Comparison of ENCODE assay signal across 22 cellular contexts in the genomic region with DNA sequence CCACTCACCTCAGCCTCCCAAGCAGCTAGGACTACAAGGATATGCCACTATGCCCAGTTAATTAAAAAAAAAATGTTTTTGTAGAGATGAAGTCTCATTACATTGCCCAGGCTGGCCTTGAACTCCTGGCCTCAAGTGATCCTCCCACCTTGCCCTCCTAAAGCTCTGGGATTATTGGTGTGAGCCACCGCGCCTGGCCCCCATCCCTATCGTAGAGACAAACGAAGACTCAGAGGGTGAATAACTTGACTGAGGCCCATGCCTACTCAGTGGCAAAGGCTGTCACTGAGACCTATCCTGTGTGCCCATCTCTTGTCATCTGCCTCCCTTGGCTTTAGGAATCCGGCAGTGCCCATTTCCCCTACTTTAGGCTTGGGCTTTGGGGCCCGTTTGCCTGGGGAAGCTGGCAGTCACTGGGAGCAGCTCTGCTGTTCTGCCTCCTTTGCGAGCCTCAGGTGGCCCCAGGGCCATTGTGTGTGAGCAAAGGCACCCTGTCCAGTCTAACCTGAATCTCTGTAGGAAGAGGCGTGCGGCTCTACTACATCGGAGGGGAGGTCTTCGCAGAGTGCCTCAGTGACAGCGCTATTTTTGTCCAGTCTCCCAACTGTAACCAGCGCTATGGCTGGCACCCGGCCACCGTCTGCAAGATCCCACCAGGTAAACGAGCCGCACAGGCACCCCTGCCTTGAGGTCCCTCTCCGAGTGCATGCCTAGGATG.
DNase-seq lines count a peak whose midpoint lies in the region; ATAC-seq and TF ChIP-seq lines count a peak whose summit lies in the region.
"Had no signal": no experiment of that assay in that cellular context is flagged by ENCODE, and none has a peak within 500 bp of the region (broad histone marks: within the 10 kb centered on the region; RNA-seq: fewer than 3 reads in every experiment).

No MANE protein-coding gene starts in this region.

- DNase-seq in right atrium auricular region (ENCODE audit: low spot score) (peak; percentile 58), Right ventricle myocardium superior (no peak), adipocyte (ENCODE audit: low read depth) (no peak), naive B cell (no peak), uterus (peak in 1 of 2 donors; percentile 26), NCI-H226 (no peak)
- DNase-seq: ACHN; activated CD4-positive, alpha-beta T cell treated with anti-CD3 and anti-CD28 coated beads, Interleukin-2, amount 50 U/mL, for 4 hours; central memory CD4-positive, alpha-beta T cell; effector CD8-positive, alpha-beta T cell; islet precursor cell; midbrain; NCI-H1092 treated with DMSO at 0.1 percent for 48 hours; NCI-H524 treated with DMSO at 0.1 percent for 48 hours; retina; T-cell had no signal

- no peaks in the 10 kb centered on the region for H3K27me3 Mint-ChIP-seq in naive B cell
- H3K27me3 Mint-ChIP-seq: stimulated activated naive CD8-positive, alpha-beta T cell treated with anti-CD3 and anti-CD28 coated beads, Interleukin-15, Interleukin-2, amounts not matched to agents 100 ng/mL and 50 ng/mL, for 24 hours; T-cell had no signal

- peaks cover 32 to 34% of the 10 kb centered on the region in 2 donors for H3K36me3 Mint-ChIP-seq in naive B cell

- no peak overlapping the region for H3K4me3 ChIP-seq in right atrium auricular region
- H3K4me3 ChIP-seq in adipocyte (ENCODE audit: low read length) = no peak overlapping the region
- H3K4me3 ChIP-seq in uterus = no peak overlapping the region
- H3K4me3 ChIP-seq: HAP-1, hepatocyte had no signal

- H3K9me3 ChIP-seq in right atrium auricular region (no peaks in the 10 kb centered on the region), adipocyte (ENCODE audit: control insufficient read depth, low read length) (no peaks in the 10 kb centered on the region), uterus (no peaks in the 10 kb centered on the region)
- H3K9me3 ChIP-seq: HAP-1 had no signal

- ATAC-seq in Right ventricle myocardium superior (ENCODE audit: poor library complexity) (no peak), naive B cell (ENCODE audit: low read depth in 2 of 2) (no peak), GM18873 (IDR thresholded peaks at IDR 0.05; ENCODE audit: low FRiP score, unreplicated experiment) (no peak), HG02852 (IDR thresholded peaks at IDR 0.05; ENCODE audit: unreplicated experiment) (no peak)
- ATAC-seq: T-cell had no signal

- TF ChIP-seq CTCF in right atrium auricular region (IDR thresholded peaks at IDR 0.05) (no peak), uterus (IDR thresholded peaks at IDR 0.05) (no peak)

- H3K36me3 ChIP-seq in right atrium auricular region (peaks cover 31% of the 10 kb centered on the region), adipocyte (ENCODE audit: control insufficient read depth, insufficient read depth, low read length, severe bottlenecking) (peaks cover 44% of the 10 kb centered on the region), uterus (no peaks in the 10 kb centered on the region)

- peak overlapping the region in 5 of 6 donors; percentile 25 to 89 (median 79) for H3K27ac Mint-ChIP-seq in naive B cell
- H3K27ac Mint-ChIP-seq: stimulated activated naive CD8-positive, alpha-beta T cell treated with anti-CD3 and anti-CD28 coated beads, Interleukin-15, Interleukin-2, amounts not matched to agents 100 ng/mL and 50 ng/mL, for 24 hours had no signal

- peaks cover 0 to 58% of the 10 kb centered on the region in 2 donors for H3K4me1 ChIP-seq in right atrium auricular region
- peaks cover 56% of the 10 kb centered on the region for H3K4me1 ChIP-seq in adipocyte (ENCODE audit: control insufficient read depth, insufficient read depth, low read length)
- peaks cover 14 to 25% of the 10 kb centered on the region in 2 donors for H3K4me1 ChIP-seq in uterus
- H3K4me1 ChIP-seq: HAP-1 had no signal

- peak overlapping the region; percentile 41 for H3K9ac ChIP-seq in adipocyte (ENCODE audit: low read length)
- H3K9ac ChIP-seq: KMS-11 had no signal

- no peak overlapping the region for H3K4me3 Mint-ChIP-seq in naive B cell
- H3K4me3 Mint-ChIP-seq: stimulated activated naive CD8-positive, alpha-beta T cell treated with anti-CD3 and anti-CD28 coated beads, Interleukin-15, Interleukin-2, amounts not matched to agents 100 ng/mL and 50 ng/mL, for 24 hours; T-cell had no signal

- no peaks in the 10 kb centered on the region for H3K27me3 ChIP-seq in right atrium auricular region
- no peaks in the 10 kb centered on the region for H3K27me3 ChIP-seq in adipocyte (replicated peaks; ENCODE audit: control insufficient read depth, insufficient read depth, low read length)
- H3K27me3 ChIP-seq in uterus = no peaks in the 10 kb centered on the region
- H3K27me3 ChIP-seq: hepatocyte had no signal

- no peaks in the 10 kb centered on the region for H3K9me3 Mint-ChIP-seq in naive B cell
- H3K9me3 Mint-ChIP-seq: stimulated activated naive CD8-positive, alpha-beta T cell treated with anti-CD3 and anti-CD28 coated beads, Interleukin-15, Interleukin-2, amounts not matched to agents 100 ng/mL and 50 ng/mL, for 24 hours; T-cell had no signal

- H3K27ac ChIP-seq in right atrium auricular region (peak overlapping the region in 1 of 2 donors; percentile 91), uterus (peak overlapping the region; percentile 13 to 92)
- H3K27ac ChIP-seq: hepatocyte, KMS-11 had no signal

- intact Hi-C loops in Right ventricle myocardium superior (cut with DNase I) = no loop called here
- intact Hi-C loops in uterus (cut with DNase I; ENCODE audit: low total_unique reads) = no loop called here

- no peak for TF ChIP-seq POLR2A in uterus (IDR thresholded peaks at IDR 0.05)

- H3K4me1 Mint-ChIP-seq in naive B cell = peaks cover 22 to 24% (median 22%) of the 10 kb centered on the region in 3 donors
